9 cellular contexts compared by ENCODE assay signal in genomic region chr13:48000559-48001126, GRCh38. TPM values are rescaled to one million over a fixed set of nuclear protein-coding genes. Genes with fewer than 3 reads are reported as not detected.
DNase-seq lines count a peak whose midpoint lies in the region; ATAC-seq, FAIRE-seq and TF ChIP-seq lines count a peak whose summit lies in the region.
"Had no signal": no experiment of that assay in that cellular context is flagged by ENCODE, and none has a peak within 500 bp of the region (broad histone marks: within the 10 kb centered on the region; RNA-seq: fewer than 3 reads in every experiment).

No MANE protein-coding gene starts in this region.

- no peak for FAIRE-seq in small intestine (lab: Jason Lieb, UNC)
- FAIRE-seq in GM12892 (lab: Jason Lieb, UNC), result no peak
- FAIRE-seq: colon had no signal

- peak overlapping the region; percentile 90 for H3K27ac ChIP-seq in HUES48 (ENCODE audit: low read depth, low read length)
- peak overlapping the region; percentile 68 for H3K27ac ChIP-seq in angular gyrus (ENCODE audit: low read depth, low read length)
- H3K27ac ChIP-seq in small intestine (ENCODE audit: low read depth in 1 of 2, low read length in 1 of 2), result peak overlapping the region; percentile 25 to 86

- no peak for TF ChIP-seq POLR2A in GM12892 (IDR thresholded peaks at IDR 0.05; ENCODE audit: low read depth, low read length)

- H3K36me3 ChIP-seq in HUES48 (ENCODE audit: control insufficient read depth, insufficient read depth, low read length), result peaks cover 8% of the 10 kb centered on the region
- H3K36me3 ChIP-seq in iPS-15b (ENCODE audit: control insufficient read depth, insufficient read depth, low read length), result no peaks in the 10 kb centered on the region
- H3K36me3 ChIP-seq in small intestine (ENCODE audit: control insufficient read depth in 2 of 2, insufficient read depth in 2 of 2, low read length in 2 of 2), result no peaks in the 10 kb centered on the region

- no peaks in the 10 kb centered on the region for H3K9me3 ChIP-seq in HUES48 (ENCODE audit: control insufficient read depth, insufficient read depth, low read length)
- no peaks in the 10 kb centered on the region for H3K9me3 ChIP-seq in iPS-15b (ENCODE audit: control insufficient read depth, insufficient read depth, low read length)
- H3K9me3 ChIP-seq in small intestine (ENCODE audit: control insufficient read depth, low read depth), result no peaks in the 10 kb centered on the region

- H3K4me1 ChIP-seq in HUES48 (ENCODE audit: control insufficient read depth, insufficient read depth, low read length), result peaks cover 27% of the 10 kb centered on the region
- peaks cover 13% of the 10 kb centered on the region for H3K4me1 ChIP-seq in iPS-15b (ENCODE audit: control insufficient read depth, insufficient read depth, low read length)
- peaks cover 2 to 4% of the 10 kb centered on the region in 2 donors for H3K4me1 ChIP-seq in small intestine (ENCODE audit: control insufficient read depth in 2 of 2, insufficient read depth in 1 of 2, low read depth in 1 of 2, low read length in 1 of 2)

- peak; percentile 37 for DNase-seq in small intestine
- no peak for DNase-seq in GM12892 (ENCODE audit: insufficient read length)
- no peak for DNase-seq in NCI-H446 (lab: John Stamatoyannopoulos, UW)

- WGBS in small intestine, 3 donors, result 0 to 1% (median 0%) methylated on average over 25 of the region's 25 CpGs

- H3K27me3 ChIP-seq in HUES48 (ENCODE audit: control insufficient read depth, insufficient read depth, low read length) (no peaks in the 10 kb centered on the region), iPS-15b (ENCODE audit: control insufficient read depth, insufficient read depth, low read length) (no peaks in the 10 kb centered on the region), small intestine (ENCODE audit: control insufficient read depth in 2 of 2, insufficient read depth in 2 of 2, low read length in 2 of 2) (no peaks in the 10 kb centered on the region)

- H3K9ac ChIP-seq in HUES48 (ENCODE audit: low read depth, low read length) (peak overlapping the region; percentile 91), iPS-15b (ENCODE audit: low read depth, low read length) (peak overlapping the region; percentile 87)

- peak overlapping the region; percentile 88 for H3K4me3 ChIP-seq in GM08714 (ENCODE audit: low read length)
- H3K4me3 ChIP-seq in HUES48 (ENCODE audit: low read depth, low read length), result peak overlapping the region; percentile 98
- peak overlapping the region; percentile 97 for H3K4me3 ChIP-seq in iPS-15b (ENCODE audit: low read depth, low read length)
- H3K4me3 ChIP-seq in small intestine (ENCODE audit: low read depth in 1 of 2, low read length in 2 of 2), result peak overlapping the region; percentile 63 to 98

- ATAC-seq in GM21423 (IDR thresholded peaks at IDR 0.05; ENCODE audit: unreplicated experiment), result peak; percentile 25

RNA-seq across cellular contexts. Expression of gene SUCLA2, which starts 0.4 kb away (rescaled TPM):
- 10 to 100 TPM; 57.8 to 91.2 (median 58.2) TPM for polyA plus RNA-seq in small intestine
- polyA plus RNA-seq in GM12892 (2012; ENCODE audit: missing spikeins), result 38.1 TPM

RNA-seq across cellular contexts. Expression of gene NUDT15, which starts 36.9 kb away (rescaled TPM):
- polyA plus RNA-seq in small intestine, result 10 to 100 TPM; 13.2 to 33.9 (median 27.7) TPM
- 13.7 TPM for polyA plus RNA-seq in GM12892 (2012; ENCODE audit: missing spikeins)
